8 cellular contexts compared by ENCODE assay signal in genomic region chr20:50186151-50186885, GRCh38. TPM values are rescaled to one million over a fixed set of nuclear protein-coding genes. Genes with fewer than 3 reads are reported as not detected.
DNase-seq lines count a peak whose midpoint lies in the region; ATAC-seq and TF ChIP-seq lines count a peak whose summit lies in the region.

No MANE protein-coding gene starts in this region.

- TF ChIP-seq POLR2A in adrenal gland (IDR thresholded peaks at IDR 0.05): no peak

- CTCF ChIA-PET in T-cell (lab: Charles Lee): interaction anchor here (0.6 to 5.7 kb wide), 2 partner anchors 26 to 277 kb away, joined by 3 to 34 read pairs; no protein-coding TSS in a partner anchor

- 14 to 17% (median 15%) methylated on average over 16 of the region's 16 CpGs for WGBS in adrenal gland, 4 donors

- POLR2A ChIA-PET in T-cell (lab: Charles Lee): no interaction called here

- peak in 2 of 4 experiments; percentile 17 to 25 for ATAC-seq in T-cell (replicated peaks in 1 of 4)
- peak; percentile 9 to 22 for ATAC-seq in left cardiac atrium
- no peak for ATAC-seq in HG03095 (IDR thresholded peaks at IDR 0.05; ENCODE audit: unreplicated experiment)
- no peak for ATAC-seq in HG03354 (IDR thresholded peaks at IDR 0.05; ENCODE audit: poor library complexity, severe bottlenecking, unreplicated experiment)

- DNase-seq in GM12864 (ENCODE audit: low read depth) (peak; percentile 35), NCI-H146 treated with DMSO at 0.1 percent for 48 hours (lab: John Stamatoyannopoulos, UW; ENCODE audit: unreplicated experiment) (peak; percentile 71), T-cell (peak; percentile 52 to 92 (median 79)), adrenal gland (peak; percentile 90 to 99 (median 98)), left cardiac atrium (peak; percentile 92), retinal pigment epithelial cell (ENCODE audit: low read depth) (no peak)

- TF ChIP-seq CTCF in GM12864 (IDR thresholded peaks at IDR 0.05; ENCODE audit: low read depth, low read length, missing control alignments) (peak; percentile 92), adrenal gland (IDR thresholded peaks at IDR 0.05) (peak; percentile 97 to 99 (median 99)), retinal pigment epithelial cell (conservative IDR thresholded peaks at IDR 0.05; ENCODE audit: low read depth, low read length) (peak; percentile 93)

- no peaks in the 10 kb centered on the region for H3K36me3 Mint-ChIP-seq in T-cell

- intact Hi-C loops in adrenal gland (cut with DNase I): loop anchor here (5.0 to 10.0 kb wide), 4 partner anchors 276 to 568 kb away; no protein-coding TSS in a partner anchor
- intact Hi-C loops in left cardiac atrium (cut with DNase I): loop anchor here (1.0 to 10.0 kb wide), 5 partner anchors 277 to 558 kb away; no protein-coding TSS in a partner anchor

- peak overlapping the region in 2 of 5 donors; percentile 70 to 100 for H3K27ac ChIP-seq in adrenal gland

- no peaks in the 10 kb centered on the region for H3K9me3 ChIP-seq in adrenal gland (replicated peaks in 1 of 3)

- no peaks in the 10 kb centered on the region for H3K36me3 ChIP-seq in adrenal gland (replicated peaks in 1 of 2)

- H3K4me1 ChIP-seq in adrenal gland (replicated peaks in 1 of 2): peaks cover 10 to 11% of the 10 kb centered on the region in 2 donors

- no peaks in the 10 kb centered on the region for H3K9me3 Mint-ChIP-seq in T-cell

- H3K4me3 ChIP-seq in GM12864 (ENCODE audit: low read depth, low read length): no peak overlapping the region
- H3K4me3 ChIP-seq in adrenal gland: no peak overlapping the region
- H3K4me3 ChIP-seq in retinal pigment epithelial cell (ENCODE audit: low read length): no peak overlapping the region

- no peak overlapping the region for H3K4me3 Mint-ChIP-seq in T-cell

- peak overlapping the region; percentile 16 to 59 for H3K27ac Mint-ChIP-seq in T-cell

- H3K27me3 Mint-ChIP-seq in T-cell: peaks cover 8 to 22% of the 10 kb centered on the region in 2 donors

- no peaks in the 10 kb centered on the region for H3K27me3 ChIP-seq in adrenal gland

- peaks cover 2 to 7% (median 3%) of the 10 kb centered on the region in 3 donors for H3K4me1 Mint-ChIP-seq in T-cell

RNA-seq across cellular contexts. Expression of gene CEBPB, which starts 4.3 kb away (rescaled TPM):
- total RNA-seq in T-cell (10 to 100 TPM; 25.8 to 53.8 (median 48.0) TPM), adrenal gland (100 to 1,000 TPM; 148 to 272 (median 252) TPM), left cardiac atrium (100 to 1,000 TPM in 1 of 2 donors, 10 to 100 TPM in 1; 73.2 to 111 TPM)
- 10 to 100 TPM; 31.0 to 74.7 (median 39.3) TPM for polyA plus RNA-seq in adrenal gland

RNA-seq across cellular contexts. Expression of gene PEDS1, which starts 32.8 kb away (rescaled TPM):
- total RNA-seq in T-cell (10 to 100 TPM; 17.6 to 20.0 (median 18.3) TPM), adrenal gland (10 to 100 TPM; 18.7 to 39.1 (median 28.5) TPM), left cardiac atrium (10 to 100 TPM; 17.7 to 21.8 TPM)
- 10 to 100 TPM; 29.4 to 32.6 (median 30.2) TPM for polyA plus RNA-seq in adrenal gland

Comparison
In these comparisons a context has a peak if more than half of its experiments do, and no peak if none do; other contexts are left out.
1. ATAC-seq: peak in left cardiac atrium (2 of 2); none in HG03095 (single experiment) and HG03354 (single experiment).
2. Peak in every context shown above with its lines, with median percentiles within 50 percentile points of each other: CTCF ChIP-seq.